Comparison of ENCODE assay signal across 8 cellular contexts in the genomic region with DNA sequence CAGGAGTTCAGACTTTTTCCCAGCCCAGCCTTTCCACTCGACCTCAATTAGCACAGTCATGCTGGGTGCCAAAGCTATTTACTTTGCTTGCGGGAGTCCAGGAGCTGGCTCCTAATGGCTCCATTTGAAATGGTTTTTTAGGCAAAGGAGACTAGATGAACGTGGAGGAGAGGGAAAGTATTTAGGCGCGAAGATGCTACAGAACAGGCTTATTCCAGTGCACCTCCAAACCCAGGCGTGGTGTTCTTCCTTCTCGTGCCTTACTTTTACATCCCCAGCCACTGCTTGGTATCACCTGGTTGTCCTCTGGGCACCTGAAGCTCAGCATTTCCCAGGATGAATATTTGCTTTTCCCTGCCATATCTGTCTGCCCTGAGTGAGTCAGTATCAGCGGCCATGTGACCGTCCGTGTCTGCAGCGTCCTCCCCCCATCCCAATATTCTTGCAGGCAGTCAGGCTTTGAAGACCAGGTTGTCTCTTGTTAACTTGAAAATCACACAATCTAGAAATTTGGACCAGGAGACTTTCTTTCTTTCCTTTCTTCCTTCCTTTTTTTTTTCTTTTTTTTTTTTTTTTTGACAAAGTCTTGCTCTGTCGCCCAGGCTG.
DNase-seq lines count a peak whose midpoint lies in the region; FAIRE-seq and TF ChIP-seq lines count a peak whose summit lies in the region.

No MANE protein-coding gene starts in this region.

- DNase-seq in keratinocyte (ENCODE audit: low read depth, low spot score) (no peak), germinal center (ENCODE audit: low spot score) (no peak), HuH-7.5 (ENCODE audit: low spot score) (no peak)
- DNase-seq in central memory CD4-positive, alpha-beta T cell, result no peak

- 79% methylated on average over 12 of the region's 12 CpGs for WGBS in urinary bladder

- H3K27me3 Mint-ChIP-seq in activated naive CD8-positive, alpha-beta T cell, result no peaks in the 10 kb centered on the region

- H3K79me2 ChIP-seq in ACC112 (ENCODE audit: control insufficient read depth, insufficient read depth, low read length, unreplicated experiment) (no peaks in the 10 kb centered on the region), keratinocyte (ENCODE audit: control insufficient read depth, insufficient read depth, low read length) (no peaks in the 10 kb centered on the region)

- H3K9me3 Mint-ChIP-seq in activated naive CD8-positive, alpha-beta T cell (ENCODE audit: low read depth), result no peaks in the 10 kb centered on the region

- H3K4me1 Mint-ChIP-seq in activated naive CD8-positive, alpha-beta T cell (ENCODE audit: low read depth), result peaks cover 26% of the 10 kb centered on the region

- H3K4me3 Mint-ChIP-seq in activated naive CD8-positive, alpha-beta T cell, result peak overlapping the region; percentile 95

- H3K27ac Mint-ChIP-seq in activated naive CD8-positive, alpha-beta T cell, result peak overlapping the region; percentile 99

- TF ChIP-seq CTCF in keratinocyte (optimal IDR thresholded peaks at IDR 0.05 in 1 of 3, IDR thresholded peaks at IDR 0.05 in 1 of 3, conservative IDR thresholded peaks at IDR 0.05 in 1 of 3; ENCODE audit: extremely low read depth in 1 of 3, insufficient read depth in 2 of 3, low read length in 3 of 3), result no peak

- no peaks in the 10 kb centered on the region for H3K36me3 ChIP-seq in ACC112 (ENCODE audit: insufficient read depth, low read length)
- no peaks in the 10 kb centered on the region for H3K36me3 ChIP-seq in HUES6 (ENCODE audit: control insufficient read depth, insufficient read depth, low read length)
- H3K36me3 ChIP-seq in keratinocyte (ENCODE audit: control insufficient read depth in 2 of 2, extremely low read depth in 1 of 2, insufficient read depth in 2 of 2, low read length in 2 of 2), result no peaks in the 10 kb centered on the region
- no peaks in the 10 kb centered on the region for H3K36me3 ChIP-seq in urinary bladder (ENCODE audit: insufficient read depth)

- no peaks in the 10 kb centered on the region for H3K36me3 Mint-ChIP-seq in activated naive CD8-positive, alpha-beta T cell

- FAIRE-seq in keratinocyte (lab: Jason Lieb, UNC), result no peak

- H3K9me1 ChIP-seq in keratinocyte (ENCODE audit: control insufficient read depth, extremely low read depth, insufficient read depth, low read length), result no peaks in the 10 kb centered on the region

- dilution Hi-C loops in keratinocyte (cut with MboI; ENCODE audit: extremely low pct_ligation_motif_present, low sequenced_read_pairs), result no loop called here

- H3K4me2 ChIP-seq in keratinocyte (ENCODE audit: control insufficient read depth, extremely low read depth, insufficient read depth, low read depth, low read length), result peak overlapping the region; percentile 75

- H3K27ac ChIP-seq in ACC112 (ENCODE audit: low read depth, low read length), result peak overlapping the region; percentile 90
- H3K27ac ChIP-seq in HUES6 (ENCODE audit: low read depth, low read length), result peak overlapping the region; percentile 41; the same call in 1 of the 2 replicates
- peak overlapping the region; percentile 83 for H3K27ac ChIP-seq in keratinocyte (ENCODE audit: control insufficient read depth, insufficient read depth, low read length)
- peak overlapping the region; percentile 41 for H3K27ac ChIP-seq in urinary bladder (ENCODE audit: low read depth)

- H3K9me3 ChIP-seq in HUES6 (ENCODE audit: control insufficient read depth, insufficient read depth, low read depth, low read length), result no peaks in the 10 kb centered on the region
- H3K9me3 ChIP-seq in keratinocyte (ENCODE audit: control insufficient read depth, low read depth, low read length), result no peaks in the 10 kb centered on the region

- H4K20me1 ChIP-seq in keratinocyte (ENCODE audit: control insufficient read depth, extremely low read depth, insufficient read depth, low read length), result no peaks in the 10 kb centered on the region

- H3K27me3 ChIP-seq in ACC112 (ENCODE audit: insufficient read depth, low read length), result peaks cover 10% of the 10 kb centered on the region; the same call in 1 of the 2 replicates
- H3K27me3 ChIP-seq in HUES6 (ENCODE audit: control insufficient read depth, insufficient read depth, low read length), result peaks cover 7% of the 10 kb centered on the region; the same call in 1 of the 2 replicates
- H3K27me3 ChIP-seq in keratinocyte (ENCODE audit: control insufficient read depth, extremely low read depth, insufficient read depth, low read length), result no peaks in the 10 kb centered on the region

- H2AFZ ChIP-seq in ACC112 (ENCODE audit: low read length, unreplicated experiment) (peak overlapping the region; percentile 99), keratinocyte (ENCODE audit: control insufficient read depth, low read length) (peak overlapping the region; percentile 46)

- H3K9ac ChIP-seq in HUES6 (ENCODE audit: low read length), result peak overlapping the region; percentile 89
- peak overlapping the region; percentile 76 for H3K9ac ChIP-seq in keratinocyte (ENCODE audit: control insufficient read depth, extremely low read depth, insufficient read depth, low read length)

- H3K4me1 ChIP-seq in ACC112 (ENCODE audit: control insufficient read depth, insufficient read depth, low read length, unreplicated experiment) (peaks cover 15% of the 10 kb centered on the region), HUES6 (ENCODE audit: control insufficient read depth, insufficient read depth, low read length) (peaks cover 26% of the 10 kb centered on the region), keratinocyte (ENCODE audit: control insufficient read depth, extremely low read depth, insufficient read depth, low read length) (peaks cover 17% of the 10 kb centered on the region), urinary bladder (ENCODE audit: insufficient read depth) (no peaks in the 10 kb centered on the region)

- peak overlapping the region; percentile 81 for H3K4me3 ChIP-seq in ACC112 (ENCODE audit: low read depth, low read length)
- peak overlapping the region; percentile 61 for H3K4me3 ChIP-seq in HUES6 (ENCODE audit: low read depth, low read length)
- H3K4me3 ChIP-seq in keratinocyte (ENCODE audit: control insufficient read depth in 2 of 3, extremely low read depth in 1 of 3, insufficient read depth in 2 of 3, low read depth in 1 of 3, low read length in 3 of 3), result no peak overlapping the region
- H3K4me3 ChIP-seq in urinary bladder (ENCODE audit: low read depth, low read length), result no peak overlapping the region

Comparison
In these comparisons a context has a peak if more than half of its experiments do, and no peak if none do; other contexts are left out.
1. H3K4me3 ChIP-seq: peak in ACC112 (single experiment) and HUES6 (single experiment); none in keratinocyte (0 of 3) and urinary bladder (single experiment).
2. Peak in every context shown above with its lines, with median percentiles within 50 percentile points of each other: H3K27ac ChIP-seq.